18 cellular contexts compared by ENCODE assay signal in the genomic region with DNA sequence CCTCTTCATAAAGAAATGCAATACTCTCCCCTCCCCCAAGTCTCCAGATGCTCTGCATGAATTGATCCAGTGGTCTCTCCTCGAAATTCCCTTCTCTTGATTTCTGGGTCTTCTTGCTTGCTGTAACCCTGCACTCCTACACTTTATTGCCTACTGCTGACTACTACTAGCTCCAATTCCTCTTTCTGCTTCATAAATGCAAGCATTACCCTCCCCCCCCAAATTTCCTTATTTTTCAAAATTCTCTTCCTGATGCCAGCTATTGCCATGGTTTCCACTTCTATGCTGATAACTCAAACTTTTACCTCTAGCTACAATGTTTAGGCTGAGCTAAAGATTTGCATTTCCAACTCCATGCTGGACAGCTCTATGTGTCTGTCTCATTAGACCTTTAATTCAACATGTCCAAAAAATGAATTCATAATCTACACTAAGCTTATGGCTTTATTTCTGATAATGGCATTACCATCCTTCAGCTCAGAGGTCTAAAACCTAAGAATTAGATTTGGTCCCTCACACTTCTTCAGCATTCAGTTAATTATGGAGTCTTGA.
DNase-seq lines count a peak whose midpoint lies in the region; ATAC-seq and TF ChIP-seq lines count a peak whose summit lies in the region.
"Had no signal": no experiment of that assay in that cellular context is flagged by ENCODE, and none has a peak within 500 bp of the region (broad histone marks: within the 10 kb centered on the region; RNA-seq: fewer than 3 reads in every experiment).

No MANE protein-coding gene starts in this region.

- H3K9ac ChIP-seq in duodenal mucosa (ENCODE audit: low read depth in 1 of 2, low read length in 2 of 2), result no peak overlapping the region

- H3K9me3 ChIP-seq in duodenal mucosa (ENCODE audit: control insufficient read depth in 1 of 2, low read length in 2 of 2) (no peaks in the 10 kb centered on the region), neuron (ENCODE audit: low read length) (no peaks in the 10 kb centered on the region)

- H3K4me1 ChIP-seq in duodenal mucosa (ENCODE audit: control insufficient read depth in 1 of 2, insufficient read depth in 2 of 2, low read length in 2 of 2) (peaks cover 14 to 21% of the 10 kb centered on the region in 2 donors), neuron (ENCODE audit: insufficient read depth, low read length) (peaks cover 21% of the 10 kb centered on the region)

- DNase-seq in GM12865 (ENCODE audit: low read depth) (no peak), LNCaP clone FGC (ENCODE audit: low read depth) (no peak), LoVo (ENCODE audit: low spot score) (no peak), DMS153 (lab: John Stamatoyannopoulos, UW) (no peak)
- DNase-seq: activated CD4-positive, alpha-beta T cell treated with anti-CD3 and anti-CD28 coated beads, Interleukin-2, amount 50 U/mL, for 1 hour; activated naive CD8-positive, alpha-beta T cell treated with anti-CD3 and anti-CD28 coated beads, Interleukin-2, amount 10 ng/mL, durations not matched to agents 7 days and 5 days; activated T-cell treated with anti-CD3 and anti-CD28 coated beads, Interleukin-2, amount 50 U/mL, for 4 hours; CD4-positive, alpha-beta T cell; head of caudate nucleus; KG1; left colon; NCI-H2081 treated with DMSO at 0.1 percent for 48 hours; NCI-H82; Right ventricle myocardium superior; stimulated activated CD8-positive, alpha-beta memory T cell treated with anti-CD3 and anti-CD28 coated beads, Interleukin-4, amount 100 ng/mL, for 48 hours had no signal

- ATAC-seq in GM21526 (IDR thresholded peaks at IDR 0.05; ENCODE audit: low FRiP score, unreplicated experiment), result no peak
- ATAC-seq: activated T-cell treated with anti-CD3 and anti-CD28 coated beads, Interleukin-2, amount 50 U/mL, for 4 hours; left colon had no signal

- H3K36me3 ChIP-seq in duodenal mucosa (ENCODE audit: control insufficient read depth in 1 of 2, insufficient read depth in 2 of 2, low read length in 2 of 2) (no peaks in the 10 kb centered on the region), neuron (ENCODE audit: insufficient read depth, low read length) (peaks cover 5% of the 10 kb centered on the region)

- H3K27me3 ChIP-seq in duodenal mucosa (ENCODE audit: control insufficient read depth in 1 of 2, insufficient read depth in 2 of 2, low read length in 2 of 2) (no peaks in the 10 kb centered on the region), neuron (ENCODE audit: insufficient read depth, low read length) (no peaks in the 10 kb centered on the region)

- H2AFZ ChIP-seq in neuron (ENCODE audit: low read depth, low read length), result no peak overlapping the region

- no peak overlapping the region for H3K27ac ChIP-seq in duodenal mucosa (ENCODE audit: low read depth, low read length)

- no peak for TF ChIP-seq CTCF in GM12865 (IDR thresholded peaks at IDR 0.05; ENCODE audit: insufficient read depth, low read depth, low read length, missing control alignments)
- TF ChIP-seq CTCF in LNCaP clone FGC (IDR thresholded peaks at IDR 0.05; ENCODE audit: control insufficient read depth, extremely low read depth, insufficient read depth), result no peak

- peak overlapping the region; percentile 99; the same call in 1 of the 2 replicates for H3K4me3 ChIP-seq in GM12865 (ENCODE audit: low read depth, low read length)
- H3K4me3 ChIP-seq in LNCaP clone FGC (ENCODE audit: low read depth, low read length), result peak overlapping the region; percentile 76
- peak overlapping the region; percentile 85 to 89 for H3K4me3 ChIP-seq in duodenal mucosa (ENCODE audit: low read depth in 1 of 2, low read length in 2 of 2)
- peak overlapping the region; percentile 89 for H3K4me3 ChIP-seq in neuron (ENCODE audit: low read length)
